In genomic region chr6:52531396-52531795, GRCh38 we compare ENCODE assay signal across 22 cellular contexts. TPM values are rescaled to one million over a fixed set of nuclear protein-coding genes. Genes with fewer than 3 reads are reported as not detected.
DNase-seq lines count a peak whose midpoint lies in the region; ATAC-seq, FAIRE-seq and TF ChIP-seq lines count a peak whose summit lies in the region.
"Had no signal": no experiment of that assay in that cellular context is flagged by ENCODE, and none has a peak within 500 bp of the region (broad histone marks: within the 10 kb centered on the region; RNA-seq: fewer than 3 reads in every experiment).

No MANE protein-coding gene starts in this region.

- peaks cover 21% of the 10 kb centered on the region for H3K4me1 Mint-ChIP-seq in nephron progenitor cell

- H3K4me1 ChIP-seq in heart left ventricle (peaks cover 0 to 10% (median 0%) of the 10 kb centered on the region in 12 donors), Panc1 (ENCODE audit: control insufficient read depth, insufficient read depth, low read length) (peaks cover 2% of the 10 kb centered on the region; the same call in 1 of the 2 replicates), pancreas (no peaks in the 10 kb centered on the region)

- H3K36me3 ChIP-seq in heart left ventricle = peaks cover 0 to 38% (median 19%) of the 10 kb centered on the region in 9 donors
- peaks cover 2% of the 10 kb centered on the region; the same call in 1 of the 2 replicates for H3K36me3 ChIP-seq in Panc1 (ENCODE audit: control insufficient read depth, insufficient read depth, low read length)
- H3K36me3 ChIP-seq in pancreas = no peaks in the 10 kb centered on the region

- H3K27me3 ChIP-seq in heart left ventricle (no peaks in the 10 kb centered on the region), Panc1 (ENCODE audit: control insufficient read depth, insufficient read depth, low read length) (no peaks in the 10 kb centered on the region), pancreas (no peaks in the 10 kb centered on the region)
- H3K27me3 ChIP-seq: BLaER1 treated with 17β-estradiol and CSF1 and Interleukin-3, amounts not matched to agents 10 nM and 100 nM had no signal

- H3K9me3 Mint-ChIP-seq in nephron progenitor cell = no peaks in the 10 kb centered on the region

- no peaks in the 10 kb centered on the region for H3K9me3 ChIP-seq in heart left ventricle
- H3K9me3 ChIP-seq in Panc1 (ENCODE audit: control insufficient read depth, insufficient read depth, low read depth, low read length) = no peaks in the 10 kb centered on the region
- H3K9me3 ChIP-seq in pancreas = no peaks in the 10 kb centered on the region
- H3K9me3 ChIP-seq: BLaER1 treated with 17β-estradiol and CSF1 and Interleukin-3, amounts not matched to agents 10 nM and 100 nM; SK-N-SH had no signal

- TF ChIP-seq POLR2A in heart left ventricle (IDR thresholded peaks at IDR 0.05) = no peak

- H3K27me3 Mint-ChIP-seq in nephron progenitor cell (ENCODE audit: low read depth, poor library complexity) = peaks cover 2% of the 10 kb centered on the region

- POLR2A ChIA-PET in Panc1 (lab: Charles Lee) = no interaction called here

- in situ Hi-C loops in Panc1 (cut with HindIII; ENCODE audit: low pct_unique_long_range_greater_than_20kb, low sequenced_read_pairs) = no loop called here

- CTCF ChIA-PET in Panc1 (lab: Charles Lee) = no interaction called here

- H3K4me3 Mint-ChIP-seq in nephron progenitor cell = no peak overlapping the region

- no peak overlapping the region for H3K4me3 ChIP-seq in heart left ventricle
- no peak overlapping the region for H3K4me3 ChIP-seq in Panc1 (ENCODE audit: low read depth in 2 of 2, low read length in 2 of 2)
- H3K4me3 ChIP-seq in pancreas = no peak overlapping the region
- H3K4me3 ChIP-seq: BLaER1 treated with 17β-estradiol and CSF1 and Interleukin-3, amounts not matched to agents 10 nM and 100 nM had no signal

- ATAC-seq in heart left ventricle = no peak
- no peak for ATAC-seq in Panc1
- ATAC-seq in GM18502 (IDR thresholded peaks at IDR 0.05; ENCODE audit: poor library complexity, unreplicated experiment) = no peak
- no peak for ATAC-seq in pancreas
- ATAC-seq: HepG2 had no signal

- TF ChIP-seq CTCF in heart left ventricle (IDR thresholded peaks at IDR 0.05) (no peak), Panc1 (IDR thresholded peaks at IDR 0.05) (no peak), nephron progenitor cell (IDR thresholded peaks at IDR 0.05) (no peak), pancreas (IDR thresholded peaks at IDR 0.05) (no peak)

- BruUV-seq in Panc1 (replicated peaks; lab: Mats Ljungman, UMichigan) = no TSS peak

- H3K36me3 Mint-ChIP-seq in nephron progenitor cell (ENCODE audit: low read depth) = peaks cover 38% of the 10 kb centered on the region

- intact Hi-C loops in cardiac septum (cut with DNase I) = no loop called here
- intact Hi-C loops in heart left ventricle (cut with DNase I) = no loop called here
- intact Hi-C loops in Panc1 (cut with micrococcal nuclease; ENCODE audit: unreplicated experiment) = no loop called here
- intact Hi-C loops in pancreas (cut with DNase I) = no loop called here

- 88 to 96% (median 95%) methylated on average over 4 of the region's 4 CpGs for WGBS in heart left ventricle, 4 donors
- WGBS in pancreas, 2 donors = 93 to 94% methylated on average over 4 of the region's 4 CpGs

- peak; percentile 38 for DNase-seq in cardiac septum (ENCODE audit: low spot score)
- DNase-seq in heart left ventricle = no peak
- no peak for DNase-seq in Panc1 (ENCODE audit: low read depth, low spot score)
- DNase-seq in nephron progenitor cell = no peak
- no peak for DNase-seq in pancreas
- no peak for DNase-seq in D341Med (ENCODE audit: low spot score)
- no peak for DNase-seq in dedifferentiated amniotic fluid mesenchymal stem cell (ENCODE audit: extremely low spot score)
- DNase-seq: 8988T, DMS153, NCI-H1436, NCI-H2029 treated with DMSO at 0.1 percent for 48 hours, NCI-H2171 treated with DMSO at 0.1 percent for 48 hours, NCI-H510A, NCI-H774, SHP77, SK-N-SH had no signal

- no peak overlapping the region for H3K27ac ChIP-seq in heart left ventricle
- peak overlapping the region; percentile 59; the same call in 1 of the 2 replicates for H3K27ac ChIP-seq in Panc1 (ENCODE audit: low read length)
- H3K27ac ChIP-seq in pancreas = no peak overlapping the region
- H3K27ac ChIP-seq: BLaER1 treated with 17β-estradiol and CSF1 and Interleukin-3, amounts not matched to agents 10 nM and 100 nM had no signal

- peak overlapping the region; percentile 67 for H3K27ac Mint-ChIP-seq in nephron progenitor cell

- no peak for FAIRE-seq in pancreas (lab: Jason Lieb, UNC)
- FAIRE-seq: GM12892, H1, HepG2, RCC 7860 had no signal

RNA-seq across cellular contexts. Expression of gene TRAM2, which starts 45.5 kb away (rescaled TPM):
- total RNA-seq in cardiac septum (10.3 TPM), heart left ventricle (10 to 100 TPM in 7 of 9 donors, 1 to 10 TPM in 2; 9.8 to 19.0 (median 12.1) TPM), Panc1 (2021; ENCODE audit: unreplicated experiment) (56.7 TPM), pancreas (10 to 100 TPM in 1 of 6 donors, 1 to 10 TPM in 5; 3.9 to 11.2 (median 6.1) TPM)
- polyA plus RNA-seq in heart left ventricle (10 to 100 TPM in 1 of 2 donors, 1 to 10 TPM in 1; 4.7 to 13.8 TPM), pancreas (1 to 10 TPM; 1.9 to 3.2 TPM)
- polyA plus RNA-seq in Panc1 (2012; ENCODE audit: insufficient read length) = 32.2 TPM
